ENCODE assay signal across 26 cellular contexts in the genomic region with DNA sequence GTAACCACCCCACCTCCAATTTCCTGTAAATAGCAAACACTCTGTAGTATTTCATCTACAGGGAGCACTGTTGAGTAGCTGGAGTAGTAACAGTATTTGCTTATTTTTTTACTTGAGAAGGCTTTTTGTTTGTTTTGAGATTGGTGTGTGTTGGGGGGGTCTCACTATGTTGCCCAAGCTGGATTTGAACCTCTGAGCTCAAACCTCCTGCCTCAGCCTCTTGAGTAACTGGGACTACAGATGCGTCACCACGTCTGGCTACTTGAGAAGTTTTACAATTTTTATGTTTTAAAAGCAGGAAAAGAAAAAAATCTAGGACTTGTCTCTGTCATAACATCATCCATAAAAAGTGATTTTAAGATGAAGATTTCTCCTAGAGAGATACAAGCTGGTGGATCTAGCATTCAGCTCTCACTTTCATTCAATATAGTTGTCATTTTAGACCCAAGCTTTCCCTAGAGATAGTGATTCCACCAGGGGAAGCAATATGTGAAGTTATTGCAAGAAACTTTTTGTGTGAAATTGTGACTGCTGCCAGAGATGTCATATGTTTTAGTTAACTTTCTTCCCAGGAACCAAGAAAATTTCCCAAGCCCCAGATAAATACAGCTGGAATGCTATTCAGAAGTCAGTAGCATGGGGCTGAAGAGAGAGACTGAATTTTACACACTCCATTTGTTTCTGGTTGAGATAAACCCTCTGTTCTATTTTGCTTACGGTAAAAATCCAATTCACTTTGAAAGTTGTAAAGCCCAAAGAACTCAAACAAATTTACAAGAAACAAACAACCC.
DNase-seq lines count a peak whose midpoint lies in the region; ATAC-seq and TF ChIP-seq lines count a peak whose summit lies in the region.
"Had no signal": no experiment of that assay in that cellular context is flagged by ENCODE, and none has a peak within 500 bp of the region (broad histone marks: within the 10 kb centered on the region; RNA-seq: fewer than 3 reads in every experiment).

No MANE protein-coding gene starts in this region.

- intact Hi-C loops in left cardiac atrium (cut with DNase I) = no loop called here

- DNase-seq in GM03348 (ENCODE audit: low spot score) = peak; percentile 16
- peak; percentile 58 to 82 for DNase-seq in cardiac fibroblast (ENCODE audit: low read depth in 2 of 2)
- no peak for DNase-seq in left cardiac atrium
- DNase-seq in NCI-H524 treated with DMSO at 0.1 percent for 48 hours (lab: John Stamatoyannopoulos, UW) = no peak
- no peak for DNase-seq in stimulated activated naive CD4-positive, alpha-beta T cell (lab: John Stamatoyannopoulos, UW)
- DNase-seq in AG20443 (ENCODE audit: low spot score) = no peak
- DNase-seq: activated CD4-positive, alpha-beta memory T cell treated with anti-CD3 and anti-CD28 coated beads, Interleukin-2, amount 10 ng/mL, durations not matched to agents 7 days and 5 days; activated CD4-positive, CD25-positive, alpha-beta regulatory T cell treated with anti-CD3 and anti-CD28 coated beads, Interleukin-2, amount 50 U/mL, for 72 hours; activated CD8-positive, alpha-beta memory T cell treated with anti-CD3 and anti-CD28 coated beads, Interleukin-2, amount 50 U/mL, for 48 hours; aorta; Caco-2; DMS79; head of caudate nucleus; NCI-H1436 treated with DMSO at 0.1 percent for 48 hours; NCI-H774; psoas muscle; SK-N-SH; stimulated activated CD4-positive, alpha-beta T cell treated with anti-CD3 and anti-CD28 coated beads, Interleukin-1b, Interleukin-23, amount 100 ng/mL, for 48 hours; transverse colon had no signal

- H3K9me3 ChIP-seq in skeletal muscle tissue (ENCODE audit: control insufficient read depth in 3 of 3, low read length in 3 of 3) = no peaks in the 10 kb centered on the region
- H3K9me3 ChIP-seq: Caco-2, neutrophil, psoas muscle, SK-N-SH, transverse colon had no signal

- TF ChIP-seq CTCF in cardiac fibroblast (IDR thresholded peaks at IDR 0.05; ENCODE audit: low read depth, low read length) = no peak

- H3K4me3 ChIP-seq in cardiac fibroblast (replicated peaks in 1 of 2; ENCODE audit: low read depth in 2 of 2, low read length in 2 of 2) (no peak overlapping the region), skeletal muscle tissue (ENCODE audit: low read length in 3 of 3) (no peak overlapping the region)
- H3K4me3 ChIP-seq: BLaER1 treated with 17β-estradiol and CSF1 and Interleukin-3, amounts not matched to agents 10 nM and 100 nM; psoas muscle; skin epidermis; transverse colon had no signal

- H3K4me1 ChIP-seq in skeletal muscle tissue (ENCODE audit: control insufficient read depth in 3 of 3, insufficient read depth in 3 of 3, low read length in 3 of 3) = peaks cover 12 to 19% (median 18%) of the 10 kb centered on the region in 3 donors

- no peaks in the 10 kb centered on the region for H3K27me3 ChIP-seq in skeletal muscle tissue (ENCODE audit: control insufficient read depth in 3 of 3, insufficient read depth in 3 of 3, low read length in 3 of 3)
- H3K27me3 ChIP-seq: neutrophil, transverse colon had no signal

- no peaks in the 10 kb centered on the region for H3K36me3 ChIP-seq in skeletal muscle tissue (ENCODE audit: control insufficient read depth in 3 of 3, insufficient read depth in 3 of 3, low read length in 3 of 3)
- H3K36me3 ChIP-seq: BLaER1 treated with 17β-estradiol and CSF1 and Interleukin-3, amounts not matched to agents 10 nM and 100 nM; neutrophil; transverse colon had no signal

- H3K9ac ChIP-seq in skeletal muscle tissue (ENCODE audit: low read depth in 1 of 3, low read length in 3 of 3) = no peak overlapping the region
- H3K9ac ChIP-seq: BLaER1 treated with 17β-estradiol and CSF1 and Interleukin-3, amounts not matched to agents 10 nM and 100 nM; KMS-11; SK-N-SH had no signal

- ATAC-seq in left cardiac atrium (peak; percentile 30 to 36), HG03469 (IDR thresholded peaks at IDR 0.05; ENCODE audit: unreplicated experiment) (no peak)
- ATAC-seq: psoas muscle had no signal

- H3K27ac ChIP-seq in skeletal muscle tissue (ENCODE audit: low read depth, low read length) = peak overlapping the region; percentile 5
- H3K27ac ChIP-seq: BLaER1 treated with 17β-estradiol and CSF1 and Interleukin-3, amounts not matched to agents 10 nM and 100 nM; KMS-11; neutrophil; RWPE1 had no signal

Comparison
In these comparisons a context has a peak if more than half of its experiments do, and no peak if none do; other contexts are left out.
1. DNase-seq: peak in GM03348 (single experiment) and cardiac fibroblast (2 of 2); none in left cardiac atrium (single experiment), NCI-H524 treated with DMSO at 0.1 percent for 48 hours (single experiment), stimulated activated naive CD4-positive, alpha-beta T cell (0 of 6) and AG20443 (single experiment).